Comparison of ENCODE assay signal across 35 cellular contexts in the genomic region with DNA sequence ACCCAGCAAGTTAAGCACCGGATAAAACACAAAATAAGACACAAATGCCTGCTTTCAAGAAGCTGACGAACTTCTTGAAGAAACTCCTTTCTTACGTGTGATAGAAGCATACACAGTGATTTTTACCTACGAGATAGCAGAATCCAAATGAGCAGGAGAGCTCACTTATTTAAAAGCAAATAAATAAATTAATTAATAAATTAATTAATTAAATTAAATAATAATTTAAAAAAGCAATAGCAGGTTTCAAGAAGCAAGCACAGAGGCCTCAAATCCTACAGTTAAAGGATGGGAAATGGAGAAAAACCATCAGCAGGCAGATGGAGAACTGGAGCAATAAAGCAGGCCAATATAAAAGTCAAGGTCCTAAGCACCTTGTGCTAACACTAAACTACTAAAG. TPM values are rescaled to one million over a fixed set of nuclear protein-coding genes. Genes with fewer than 3 reads are reported as not detected.
"Had no signal": no experiment of that assay in that cellular context is flagged by ENCODE, and none has a peak within 500 bp of the region (broad histone marks: within the 10 kb centered on the region; RNA-seq: fewer than 3 reads in every experiment).

No MANE protein-coding gene starts in this region.

- H3K9me3 ChIP-seq: MG63 had no signal

- DNase-seq: Karpas-422, Kasumi-1, KG1, MG63, MM.1S, MV-4-11, NCI-H1048, NCI-H1092, NCI-H1092 treated with DMSO at 0.1 percent for 48 hours, NCI-H1105, NCI-H1105 treated with DMSO at 0.1 percent for 48 hours, NCI-H1417, NCI-H1417 treated with DMSO at 0.1 percent for 48 hours, NCI-H1436, NCI-H1436 treated with DMSO at 0.1 percent for 48 hours, NCI-H146, NCI-H1694, NCI-H1694 treated with DMSO at 0.1 percent for 48 hours, NCI-H187, NCI-H187 treated with DMSO at 0.1 percent for 48 hours, NCI-H1930, NCI-H2029, NCI-H2029 treated with DMSO at 0.1 percent for 48 hours, NCI-H2081, NCI-H2081 treated with DMSO at 0.1 percent for 48 hours, NCI-H2107, NCI-H2171, NCI-H2171 treated with DMSO at 0.1 percent for 48 hours, NCI-H2227 treated with DMSO at 0.1 percent for 48 hours, NCI-H226, NCI-H345, NCI-H446, NCI-H510A had no signal

RNA-seq across cellular contexts. Expression of a gene that starts 24.5 kb away (rescaled TPM):
- total RNA-seq: LHCN-M2, M059J had no signal
